Comparison of ENCODE assay signal across 1 cellular context in genomic region chr5:160959804-160960203, GRCh38.
TF ChIP-seq lines count a peak whose summit lies in the region.

No MANE protein-coding gene starts in this region.

TF ChIP-seq in GM23338, 12 proteins besides CTCF, POLR2A, EP300 and RAD21 (continued from another document):
- no peak for TF ChIP-seq EZH2 (IDR thresholded peaks at IDR 0.05; ENCODE audit: low read depth, unreplicated experiment)
- no peak for TF ChIP-seq ZNF331 (CRISPR knock-in tag; IDR thresholded peaks at IDR 0.05; ENCODE audit: low read depth)
- TF ChIP-seq, protein P1, sequence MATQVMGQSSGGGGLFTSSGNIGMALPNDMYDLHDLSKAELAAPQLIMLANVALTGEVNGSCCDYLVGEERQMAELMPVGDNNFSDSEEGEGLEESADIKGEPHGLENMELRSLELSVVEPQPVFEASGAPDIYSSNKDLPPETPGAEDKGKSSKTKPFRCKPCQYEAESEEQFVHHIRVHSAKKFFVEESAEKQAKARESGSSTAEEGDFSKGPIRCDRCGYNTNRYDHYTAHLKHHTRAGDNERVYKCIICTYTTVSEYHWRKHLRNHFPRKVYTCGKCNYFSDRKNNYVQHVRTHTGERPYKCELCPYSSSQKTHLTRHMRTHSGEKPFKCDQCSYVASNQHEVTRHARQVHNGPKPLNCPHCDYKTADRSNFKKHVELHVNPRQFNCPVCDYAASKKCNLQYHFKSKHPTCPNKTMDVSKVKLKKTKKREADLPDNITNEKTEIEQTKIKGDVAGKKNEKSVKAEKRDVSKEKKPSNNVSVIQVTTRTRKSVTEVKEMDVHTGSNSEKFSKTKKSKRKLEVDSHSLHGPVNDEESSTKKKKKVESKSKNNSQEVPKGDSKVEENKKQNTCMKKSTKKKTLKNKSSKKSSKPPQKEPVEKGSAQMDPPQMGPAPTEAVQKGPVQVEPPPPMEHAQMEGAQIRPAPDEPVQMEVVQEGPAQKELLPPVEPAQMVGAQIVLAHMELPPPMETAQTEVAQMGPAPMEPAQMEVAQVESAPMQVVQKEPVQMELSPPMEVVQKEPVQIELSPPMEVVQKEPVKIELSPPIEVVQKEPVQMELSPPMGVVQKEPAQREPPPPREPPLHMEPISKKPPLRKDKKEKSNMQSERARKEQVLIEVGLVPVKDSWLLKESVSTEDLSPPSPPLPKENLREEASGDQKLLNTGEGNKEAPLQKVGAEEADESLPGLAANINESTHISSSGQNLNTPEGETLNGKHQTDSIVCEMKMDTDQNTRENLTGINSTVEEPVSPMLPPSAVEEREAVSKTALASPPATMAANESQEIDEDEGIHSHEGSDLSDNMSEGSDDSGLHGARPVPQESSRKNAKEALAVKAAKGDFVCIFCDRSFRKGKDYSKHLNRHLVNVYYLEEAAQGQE (IDR thresholded peaks at IDR 0.05; ENCODE audit: unreplicated experiment): no peak
- TF ChIP-seq ZNF114 (CRISPR knock-in tag; IDR thresholded peaks at IDR 0.05): no peak
- no peak for TF ChIP-seq CREB1 (CRISPR knock-in tag; IDR thresholded peaks at IDR 0.05; ENCODE audit: low read depth)
- TF ChIP-seq JUNB (IDR thresholded peaks at IDR 0.05; ENCODE audit: unreplicated experiment): no peak
TF ChIP-seq in GM23338: peak in this region for 0.
